ENCODE assay signal across 8 cellular contexts in the genomic region with DNA sequence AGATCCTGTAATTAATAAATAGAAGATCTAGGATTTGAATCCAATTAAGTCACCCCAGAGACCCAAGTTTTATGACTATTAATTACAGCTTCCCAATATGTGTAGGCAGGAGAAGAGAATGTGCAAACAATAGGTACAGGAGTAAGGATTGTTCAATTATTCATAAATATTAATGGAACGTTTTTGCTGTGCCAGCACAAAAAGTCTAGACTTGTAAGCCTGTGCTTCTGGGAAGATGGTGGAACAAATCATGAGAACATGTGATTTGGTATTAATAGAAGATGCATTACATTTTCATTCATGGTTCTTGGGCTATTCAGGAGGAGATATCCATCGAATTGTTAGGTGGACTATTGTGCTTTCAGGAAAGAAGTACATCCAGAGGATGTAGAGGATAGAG.
"Had no signal": no experiment of that assay in that cellular context is flagged by ENCODE, and none has a peak within 500 bp of the region (broad histone marks: within the 10 kb centered on the region; RNA-seq: fewer than 3 reads in every experiment).

No MANE protein-coding gene starts in this region.

- ATAC-seq: GM12878 had no signal

- DNase-seq: GDM1, GF-D8 had no signal

- FAIRE-seq: G401.6, GM12878, GM12891, GM12892, GM18507, GM19239 had no signal

- H3K4me3 ChIP-seq: GM12878 had no signal
